ENCODE assay signal across 14 cellular contexts in genomic region chr9:129779560-129780190, GRCh38. TPM values are rescaled to one million over a fixed set of nuclear protein-coding genes. Genes with fewer than 3 reads are reported as not detected.
A peak's percentile ranks its signal among the peaks of the same experiment; 100 is the strongest.
DNase-seq lines count a peak whose midpoint lies in the region; ATAC-seq and TF ChIP-seq lines count a peak whose summit lies in the region.
"Had no signal": no experiment of that assay in that cellular context is flagged by ENCODE, and none has a peak within 500 bp of the region (broad histone marks: within the 10 kb centered on the region; RNA-seq: fewer than 3 reads in every experiment).

No MANE protein-coding gene starts in this region.

- no peaks in the 10 kb centered on the region for H3K9me3 Mint-ChIP-seq in activated T-cell treated with anti-CD3 and anti-CD28 coated beads, Interleukin-2, amount 50 U/mL, for 72 hours
- H3K9me3 Mint-ChIP-seq in GM23338: no peaks in the 10 kb centered on the region; the same call in 2 of the 3 replicates
- H3K9me3 Mint-ChIP-seq in activated T-helper 17 cell treated with anti-CD3 and anti-CD28 coated beads, Interleukin-2, amount 50 U/mL, for 72 hours: no peaks in the 10 kb centered on the region
- H3K9me3 Mint-ChIP-seq: CD4-positive, CD25-positive, alpha-beta regulatory T cell; CD8-positive, alpha-beta memory T cell had no signal

- H3K4me2 ChIP-seq in GM23338: no peak overlapping the region
- H3K4me2 ChIP-seq: BLaER1 had no signal

- H3K36me3 ChIP-seq in GM23338 (ENCODE audit: insufficient read depth): no peaks in the 10 kb centered on the region
- H3K36me3 ChIP-seq: BLaER1, HAP-1 had no signal

- H3K27me3 ChIP-seq in GM23338 (ENCODE audit: insufficient read depth) (no peaks in the 10 kb centered on the region), dorsolateral prefrontal cortex (no peaks in the 10 kb centered on the region)

- H3K9me2 ChIP-seq in GM23338 (ENCODE audit: insufficient read depth): no peaks in the 10 kb centered on the region

- TF ChIP-seq CTCF in GM23338 (conservative IDR thresholded peaks at IDR 0.05; ENCODE audit: low read depth in 2 of 2) (no peak), dorsolateral prefrontal cortex (IDR thresholded peaks at IDR 0.05 in 54 of 56, conservative IDR thresholded peaks at IDR 0.05 in 2 of 56; ENCODE audit: low read depth in 1 of 56, partially characterized antibody in 56 of 56) (no peak)

- peaks cover 20% of the 10 kb centered on the region for H3K4me1 Mint-ChIP-seq in activated T-cell treated with anti-CD3 and anti-CD28 coated beads, Interleukin-2, amount 50 U/mL, for 72 hours (ENCODE audit: low read depth)
- H3K4me1 Mint-ChIP-seq in GM23338: peaks cover 6% of the 10 kb centered on the region
- peaks cover 10% of the 10 kb centered on the region for H3K4me1 Mint-ChIP-seq in activated T-helper 17 cell treated with anti-CD3 and anti-CD28 coated beads, Interleukin-2, amount 50 U/mL, for 72 hours

- no peak overlapping the region for H3K4me3 Mint-ChIP-seq in activated T-cell treated with anti-CD3 and anti-CD28 coated beads, Interleukin-2, amount 50 U/mL, for 72 hours
- H3K4me3 Mint-ChIP-seq in GM23338: no peak overlapping the region
- no peak overlapping the region for H3K4me3 Mint-ChIP-seq in activated T-helper 17 cell treated with anti-CD3 and anti-CD28 coated beads, Interleukin-2, amount 50 U/mL, for 72 hours
- H3K4me3 Mint-ChIP-seq: CD4-positive, CD25-positive, alpha-beta regulatory T cell; CD8-positive, alpha-beta memory T cell had no signal

- ATAC-seq in activated T-cell treated with anti-CD3 and anti-CD28 coated beads, Interleukin-2, amount 50 U/mL, for 72 hours (replicated peaks in 1 of 2): no peak
- ATAC-seq in GM23338: no peak
- no peak for ATAC-seq in activated T-helper 17 cell treated with anti-CD3 and anti-CD28 coated beads, Interleukin-2, amount 50 U/mL, for 72 hours (replicated peaks)

- H3K27ac Mint-ChIP-seq in activated T-cell treated with anti-CD3 and anti-CD28 coated beads, Interleukin-2, amount 50 U/mL, for 72 hours: peak overlapping the region; percentile 44
- H3K27ac Mint-ChIP-seq in GM23338: no peak overlapping the region
- peak overlapping the region; percentile 7 for H3K27ac Mint-ChIP-seq in activated T-helper 17 cell treated with anti-CD3 and anti-CD28 coated beads, Interleukin-2, amount 50 U/mL, for 72 hours
- H3K27ac Mint-ChIP-seq: CD4-positive, CD25-positive, alpha-beta regulatory T cell; CD8-positive, alpha-beta memory T cell had no signal

- peaks cover 22% of the 10 kb centered on the region for H3K27me3 Mint-ChIP-seq in activated T-cell treated with anti-CD3 and anti-CD28 coated beads, Interleukin-2, amount 50 U/mL, for 72 hours (ENCODE audit: low read depth)
- H3K27me3 Mint-ChIP-seq in GM23338 (ENCODE audit: insufficient read depth, low read depth, poor library complexity): peaks cover 12% of the 10 kb centered on the region
- H3K27me3 Mint-ChIP-seq in activated T-helper 17 cell treated with anti-CD3 and anti-CD28 coated beads, Interleukin-2, amount 50 U/mL, for 72 hours: peaks cover 9% of the 10 kb centered on the region

- no peaks in the 10 kb centered on the region for H3K79me2 ChIP-seq in GM23338 (replicated peaks; ENCODE audit: insufficient read depth)

- H3K36me3 Mint-ChIP-seq in activated T-cell treated with anti-CD3 and anti-CD28 coated beads, Interleukin-2, amount 50 U/mL, for 72 hours (ENCODE audit: insufficient read depth in 2 of 2): no peaks in the 10 kb centered on the region
- H3K36me3 Mint-ChIP-seq in GM23338 (ENCODE audit: low read depth): no peaks in the 10 kb centered on the region
- no peaks in the 10 kb centered on the region for H3K36me3 Mint-ChIP-seq in activated T-helper 17 cell treated with anti-CD3 and anti-CD28 coated beads, Interleukin-2, amount 50 U/mL, for 72 hours (ENCODE audit: low read depth)
- H3K36me3 Mint-ChIP-seq: CD4-positive, CD25-positive, alpha-beta regulatory T cell; CD8-positive, alpha-beta memory T cell had no signal

- peaks cover 2% of the 10 kb centered on the region; the same call in 1 of the 2 replicates for H3K4me1 ChIP-seq in GM23338 (ENCODE audit: insufficient read depth)
- H3K4me1 ChIP-seq: HAP-1 had no signal

- no peak overlapping the region for H3K27ac ChIP-seq in GM23338 (ENCODE audit: low read depth)
- no peak overlapping the region for H3K27ac ChIP-seq in dorsolateral prefrontal cortex
- H3K27ac ChIP-seq: BLaER1, HL-60 had no signal

- H2AFZ ChIP-seq in GM23338: peak overlapping the region; percentile 56; the same call in 1 of the 2 replicates

- H4K20me1 ChIP-seq in GM23338 (replicated peaks; ENCODE audit: insufficient read depth): no peaks in the 10 kb centered on the region

- no peak for DNase-seq in activated T-cell treated with anti-CD3 and anti-CD28 coated beads, Interleukin-2, amount 50 U/mL, for 72 hours
- no peak for DNase-seq in activated T-cell treated with anti-CD3 and anti-CD28 coated beads for 4 hours
- DNase-seq in GM23338 (ENCODE audit: low spot score): no peak
- no peak for DNase-seq in dorsolateral prefrontal cortex
- DNase-seq in NCI-H1105 treated with DMSO at 0.1 percent for 48 hours (lab: John Stamatoyannopoulos, UW): no peak
- no peak for DNase-seq in NCI-H2171 (lab: John Stamatoyannopoulos, UW)
- DNase-seq: 8988T; CD4-positive, CD25-positive, alpha-beta regulatory T cell; CD8-positive, alpha-beta memory T cell; COR-L47 had no signal

- H3K4me3 ChIP-seq in GM23338 (no peak overlapping the region), dorsolateral prefrontal cortex (no peak overlapping the region)
- H3K4me3 ChIP-seq: BLaER1, HAP-1 had no signal

- no peaks in the 10 kb centered on the region for H3F3A ChIP-seq in GM23338 (replicated peaks; ENCODE audit: low read depth)

- intact Hi-C loops in dorsolateral prefrontal cortex (cut with DNase I): loop anchor here in 1 of 2 donors (5.0 to 10.0 kb wide), 2 partner anchors 42 to 645 kb away; no protein-coding TSS in a partner anchor

TF ChIP-seq in GM23338, 12 proteins besides CTCF, POLR2A, EP300 and RAD21 (continues in another document):
- no peak for TF ChIP-seq EZH2phosphoT487 (IDR thresholded peaks at IDR 0.05; ENCODE audit: unreplicated experiment)
- TF ChIP-seq, protein P1, sequence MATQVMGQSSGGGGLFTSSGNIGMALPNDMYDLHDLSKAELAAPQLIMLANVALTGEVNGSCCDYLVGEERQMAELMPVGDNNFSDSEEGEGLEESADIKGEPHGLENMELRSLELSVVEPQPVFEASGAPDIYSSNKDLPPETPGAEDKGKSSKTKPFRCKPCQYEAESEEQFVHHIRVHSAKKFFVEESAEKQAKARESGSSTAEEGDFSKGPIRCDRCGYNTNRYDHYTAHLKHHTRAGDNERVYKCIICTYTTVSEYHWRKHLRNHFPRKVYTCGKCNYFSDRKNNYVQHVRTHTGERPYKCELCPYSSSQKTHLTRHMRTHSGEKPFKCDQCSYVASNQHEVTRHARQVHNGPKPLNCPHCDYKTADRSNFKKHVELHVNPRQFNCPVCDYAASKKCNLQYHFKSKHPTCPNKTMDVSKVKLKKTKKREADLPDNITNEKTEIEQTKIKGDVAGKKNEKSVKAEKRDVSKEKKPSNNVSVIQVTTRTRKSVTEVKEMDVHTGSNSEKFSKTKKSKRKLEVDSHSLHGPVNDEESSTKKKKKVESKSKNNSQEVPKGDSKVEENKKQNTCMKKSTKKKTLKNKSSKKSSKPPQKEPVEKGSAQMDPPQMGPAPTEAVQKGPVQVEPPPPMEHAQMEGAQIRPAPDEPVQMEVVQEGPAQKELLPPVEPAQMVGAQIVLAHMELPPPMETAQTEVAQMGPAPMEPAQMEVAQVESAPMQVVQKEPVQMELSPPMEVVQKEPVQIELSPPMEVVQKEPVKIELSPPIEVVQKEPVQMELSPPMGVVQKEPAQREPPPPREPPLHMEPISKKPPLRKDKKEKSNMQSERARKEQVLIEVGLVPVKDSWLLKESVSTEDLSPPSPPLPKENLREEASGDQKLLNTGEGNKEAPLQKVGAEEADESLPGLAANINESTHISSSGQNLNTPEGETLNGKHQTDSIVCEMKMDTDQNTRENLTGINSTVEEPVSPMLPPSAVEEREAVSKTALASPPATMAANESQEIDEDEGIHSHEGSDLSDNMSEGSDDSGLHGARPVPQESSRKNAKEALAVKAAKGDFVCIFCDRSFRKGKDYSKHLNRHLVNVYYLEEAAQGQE (IDR thresholded peaks at IDR 0.05; ENCODE audit: unreplicated experiment): no peak

RNA-seq across cellular contexts. Expression of gene TOR1B, which starts 23.3 kb away (rescaled TPM):
- total RNA-seq in activated T-cell treated with anti-CD3 and anti-CD28 coated beads, Interleukin-2, amount 50 U/mL, for 72 hours: 10 to 100 TPM; 19.9 to 32.0 TPM
- total RNA-seq in GM23338 (2014; rRNA removed; shearing (Covaris generic)): 36.2 and 42.4 TPM in 2 replicates
- 8.8 and 10.6 TPM in 2 replicates for polyA plus RNA-seq in GM23338 (2016; fragmentation: Nextera tagmentation; extraction: Ambion mirVana)
- 10 to 100 TPM; 22.0 to 26.6 TPM for total RNA-seq in activated T-helper 17 cell treated with anti-CD3 and anti-CD28 coated beads, Interleukin-2, amount 50 U/mL, for 72 hours
- total RNA-seq in dorsolateral prefrontal cortex: 10 to 100 TPM; 14.5 to 27.9 (median 20.1) TPM

RNA-seq across cellular contexts. Expression of gene PTGES, which starts 26.8 kb away (rescaled TPM):
- under 1 TPM; 0.48 to 0.74 TPM for total RNA-seq in activated T-cell treated with anti-CD3 and anti-CD28 coated beads, Interleukin-2, amount 50 U/mL, for 72 hours
- total RNA-seq in GM23338 (2014; rRNA removed; shearing (Covaris generic)): 3.6 and 3.9 TPM in 2 replicates
- polyA plus RNA-seq in GM23338 (2016; fragmentation: Nextera tagmentation; extraction: Ambion mirVana): 2.8 and 3.3 TPM in 2 replicates
- total RNA-seq in activated T-helper 17 cell treated with anti-CD3 and anti-CD28 coated beads, Interleukin-2, amount 50 U/mL, for 72 hours: not detected
- total RNA-seq in dorsolateral prefrontal cortex: 1 to 10 TPM; 1.2 to 9.2 (median 2.9) TPM
- total RNA-seq: CD4-positive, CD25-positive, alpha-beta regulatory T cell; CD8-positive, alpha-beta memory T cell had no signal
- polyA plus RNA-seq: CD8-positive, alpha-beta memory T cell had no signal

RNA-seq across cellular contexts. Expression of gene TOR1A, which starts 44.3 kb away (rescaled TPM):
- total RNA-seq in activated T-cell treated with anti-CD3 and anti-CD28 coated beads, Interleukin-2, amount 50 U/mL, for 72 hours: 10 to 100 TPM; 47.0 to 49.3 TPM
- total RNA-seq in GM23338 (2014; rRNA removed; shearing (Covaris generic)): 33.9 and 45.7 TPM in 2 replicates
- polyA plus RNA-seq in GM23338 (2016; fragmentation: Nextera tagmentation; extraction: Ambion mirVana): 23.6 and 24.2 TPM in 2 replicates
- 10 to 100 TPM; 27.3 to 51.7 TPM for total RNA-seq in activated T-helper 17 cell treated with anti-CD3 and anti-CD28 coated beads, Interleukin-2, amount 50 U/mL, for 72 hours
- 10 to 100 TPM; 20.2 to 42.3 (median 31.4) TPM for total RNA-seq in dorsolateral prefrontal cortex

RNA-seq across cellular contexts. Expression of gene C9orf78, which starts 55.4 kb away (rescaled TPM):
- 10 to 100 TPM; 44.6 to 51.7 TPM for total RNA-seq in activated T-cell treated with anti-CD3 and anti-CD28 coated beads, Interleukin-2, amount 50 U/mL, for 72 hours
- total RNA-seq in GM23338 (2014; rRNA removed; shearing (Covaris generic)): 34.4 and 46.1 TPM in 2 replicates
- polyA plus RNA-seq in GM23338 (2016; fragmentation: Nextera tagmentation; extraction: Ambion mirVana): 72.8 and 84.6 TPM in 2 replicates
- 10 to 100 TPM; 23.4 to 73.3 TPM for total RNA-seq in activated T-helper 17 cell treated with anti-CD3 and anti-CD28 coated beads, Interleukin-2, amount 50 U/mL, for 72 hours
- 10 to 100 TPM; 33.2 to 64.4 (median 43.1) TPM for total RNA-seq in dorsolateral prefrontal cortex

RNA-seq across cellular contexts. Expression of gene USP20, which starts 55.6 kb away (rescaled TPM):
- 10 to 100 TPM; 74.4 to 77.9 TPM for total RNA-seq in activated T-cell treated with anti-CD3 and anti-CD28 coated beads, Interleukin-2, amount 50 U/mL, for 72 hours
- total RNA-seq in GM23338 (2014; rRNA removed; shearing (Covaris generic)): 12.0 and 13.0 TPM in 2 replicates
- polyA plus RNA-seq in GM23338 (2016; fragmentation: Nextera tagmentation; extraction: Ambion mirVana): 9.9 and 10.4 TPM in 2 replicates
- 10 to 100 TPM; 50.1 to 52.5 TPM for total RNA-seq in activated T-helper 17 cell treated with anti-CD3 and anti-CD28 coated beads, Interleukin-2, amount 50 U/mL, for 72 hours
- total RNA-seq in dorsolateral prefrontal cortex: 10 to 100 TPM; 44.3 to 74.1 (median 56.9) TPM
